ENCODE assay signal across 1 cellular context in genomic region chr1:147247656-147248238, GRCh38.
A peak's percentile ranks its signal among the peaks of the same experiment; 100 is the strongest.
TF ChIP-seq lines count a peak whose summit lies in the region.

No MANE protein-coding gene starts in this region.

TF ChIP-seq in HepG2, 621 proteins besides CTCF, POLR2A, EP300 and RAD21:
- TF ChIP-seq TCF7 (IDR thresholded peaks at IDR 0.05; ENCODE audit: low read depth) (peak; percentile 65), ZFYVE20 (CRISPR knock-in tag; IDR thresholded peaks at IDR 0.05; ENCODE audit: borderline replicate concordance, low read depth) (no peak), NR2F6 (IDR thresholded peaks at IDR 0.05) (0 out of 2 replicates have a peak, but pooled peaks have one; percentile 26), NR2F6 (CRISPR knock-in tag; IDR thresholded peaks at IDR 0.05) (no peak), MBD4 (IDR thresholded peaks at IDR 0.05; ENCODE audit: borderline replicate concordance, low read length) (no peak), JUND (CRISPR knock-in tag; IDR thresholded peaks at IDR 0.05) (no peak), ZNF543 (CRISPR knock-in tag; IDR thresholded peaks at IDR 0.05) (peak; percentile 99), RARA (CRISPR knock-in tag; IDR thresholded peaks at IDR 0.05) (no peak), ZSCAN9 (CRISPR knock-in tag; IDR thresholded peaks at IDR 0.05; ENCODE audit: borderline replicate concordance) (no peak), SNAI1 (CRISPR knock-in tag; IDR thresholded peaks at IDR 0.05; ENCODE audit: borderline replicate concordance) (no peak), ZBTB21 (CRISPR knock-in tag; IDR thresholded peaks at IDR 0.05) (no peak), XBP1 (CRISPR knock-in tag; IDR thresholded peaks at IDR 0.05) (no peak), REL (CRISPR knock-in tag; conservative IDR thresholded peaks at IDR 0.05) (no peak), SOX13 (IDR thresholded peaks at IDR 0.05) (no peak), SOX13 (CRISPR knock-in tag; conservative IDR thresholded peaks at IDR 0.05 in 1 of 2, IDR thresholded peaks at IDR 0.05 in 1 of 2) (0 out of 4 replicates have a peak, but pooled peaks of 1 of the 2 experiments have one; percentile 12), SOX5 (CRISPR knock-in tag; IDR thresholded peaks at IDR 0.05; ENCODE audit: borderline replicate concordance) (no peak), ZNF142 (CRISPR knock-in tag; IDR thresholded peaks at IDR 0.05) (no peak), ZNF850 (CRISPR knock-in tag; conservative IDR thresholded peaks at IDR 0.05) (no peak), MATR3 (CRISPR knock-in tag; IDR thresholded peaks at IDR 0.05) (no peak), RERE (CRISPR knock-in tag; IDR thresholded peaks at IDR 0.05; ENCODE audit: low read depth) (no peak), ARHGAP35 (CRISPR knock-in tag; IDR thresholded peaks at IDR 0.05; ENCODE audit: borderline replicate concordance) (no peak), ZNF616 (CRISPR knock-in tag; IDR thresholded peaks at IDR 0.05; ENCODE audit: low read depth) (no peak), ZNF18 (CRISPR knock-in tag; IDR thresholded peaks at IDR 0.05; ENCODE audit: insufficient replicate concordance) (no peak), TARDBP (CRISPR knock-in tag; IDR thresholded peaks at IDR 0.05) (no peak), SRF (IDR thresholded peaks at IDR 0.05; ENCODE audit: low read depth, low read length) (peak; percentile 88), NFYC (CRISPR knock-in tag; IDR thresholded peaks at IDR 0.05) (no peak), TEAD3 (CRISPR knock-in tag; optimal IDR thresholded peaks at IDR 0.05; ENCODE audit: borderline replicate concordance) (peak; percentile 14), FOXO4 (CRISPR knock-in tag; conservative IDR thresholded peaks at IDR 0.05) (0 out of 2 replicates have a peak, but pooled peaks have one; percentile 23)
